ENCODE assay signal across 21 cellular contexts in genomic region chr5:97135868-97136267, GRCh38. TPM values are rescaled to one million over a fixed set of nuclear protein-coding genes. Genes with fewer than 3 reads are reported as not detected.
DNase-seq lines count a peak whose midpoint lies in the region; ATAC-seq and TF ChIP-seq lines count a peak whose summit lies in the region.
"Had no signal": no experiment of that assay in that cellular context is flagged by ENCODE, and none has a peak within 500 bp of the region (broad histone marks: within the 10 kb centered on the region; RNA-seq: fewer than 3 reads in every experiment).

No MANE protein-coding gene starts in this region.

- peaks cover 16% of the 10 kb centered on the region for H3K27me3 Mint-ChIP-seq in activated T-cell treated with anti-CD3 and anti-CD28 coated beads, Interleukin-2, amount 50 U/mL, for 72 hours (ENCODE audit: low read depth)
- H3K27me3 Mint-ChIP-seq in T-helper 2 cell treated with Interferon-gamma antibody and Interleukin-4, amounts not matched to agents 5 μg/mL and 100 μg/mL, for 36 hours (ENCODE audit: low read depth): peaks cover 21% of the 10 kb centered on the region
- H3K27me3 Mint-ChIP-seq in brain: no peaks in the 10 kb centered on the region
- peaks cover 19% of the 10 kb centered on the region for H3K27me3 Mint-ChIP-seq in activated T-helper 2 cell treated with anti-CD3 and anti-CD28 coated beads, Interferon-gamma antibody, Interleukin-2, Interleukin-4, amounts not matched to agents 10 μg/mL and 5 μg/mL and 100 μg/mL, durations not matched to agents 14 hours and 24 hours and 36 hours (ENCODE audit: low read depth)

- intact Hi-C loops in activated T-helper 2 cell treated with anti-CD3 and anti-CD28 coated beads, Interferon-gamma antibody, Interleukin-2, Interleukin-4, amounts not matched to agents 10 μg/mL and 5 μg/mL and 100 μg/mL, durations not matched to agents 14 hours and 24 hours and 36 hours (cut with micrococcal nuclease): loop anchor here (2.0 to 5.0 kb wide), 2 partner anchors 41 to 204 kb away; no protein-coding TSS in a partner anchor

- TF ChIP-seq CTCF in brain (conservative IDR thresholded peaks at IDR 0.05): no peak

- ATAC-seq in activated T-cell treated with anti-CD3 and anti-CD28 coated beads, Interleukin-2, amount 50 U/mL, for 72 hours (replicated peaks in 1 of 2): peak; percentile 96 to 99
- ATAC-seq in stimulated activated effector memory CD8-positive, alpha-beta T cell treated with anti-CD3 and anti-CD28 coated beads, Interleukin-12 subunit alpha, Interleukin-12 subunit beta, amount 100 ng/mL, for 72 hours: peak; percentile 99
- ATAC-seq in GM19395 (IDR thresholded peaks at IDR 0.05; ENCODE audit: unreplicated experiment) (no peak), GM21447 (IDR thresholded peaks at IDR 0.05; ENCODE audit: unreplicated experiment) (no peak)

- H3K36me3 Mint-ChIP-seq in activated T-cell treated with anti-CD3 and anti-CD28 coated beads, Interleukin-2, amount 50 U/mL, for 72 hours (ENCODE audit: insufficient read depth in 2 of 2): no peaks in the 10 kb centered on the region
- H3K36me3 Mint-ChIP-seq in T-helper 2 cell treated with Interferon-gamma antibody and Interleukin-4, amounts not matched to agents 5 μg/mL and 100 μg/mL, for 36 hours (ENCODE audit: low read depth): no peaks in the 10 kb centered on the region
- H3K36me3 Mint-ChIP-seq in brain: no peaks in the 10 kb centered on the region
- H3K36me3 Mint-ChIP-seq in stimulated activated effector memory CD8-positive, alpha-beta T cell treated with anti-CD3 and anti-CD28 coated beads, Interleukin-12 subunit alpha, Interleukin-12 subunit beta, amount 100 ng/mL, for 72 hours: no peaks in the 10 kb centered on the region
- H3K36me3 Mint-ChIP-seq in activated T-helper 2 cell treated with anti-CD3 and anti-CD28 coated beads, Interferon-gamma antibody, Interleukin-2, Interleukin-4, amounts not matched to agents 10 μg/mL and 5 μg/mL and 100 μg/mL, durations not matched to agents 14 hours and 24 hours and 36 hours (ENCODE audit: low read depth): no peaks in the 10 kb centered on the region
- H3K36me3 Mint-ChIP-seq: CD4-positive, alpha-beta memory T cell had no signal

- H3K4me3 Mint-ChIP-seq in activated T-cell treated with anti-CD3 and anti-CD28 coated beads, Interleukin-2, amount 50 U/mL, for 72 hours: no peak overlapping the region
- no peak overlapping the region for H3K4me3 Mint-ChIP-seq in T-helper 2 cell treated with Interferon-gamma antibody and Interleukin-4, amounts not matched to agents 5 μg/mL and 100 μg/mL, for 36 hours
- H3K4me3 Mint-ChIP-seq in brain: peak overlapping the region in 2 of 5 experiments; percentile 14 to 20
- no peak overlapping the region for H3K4me3 Mint-ChIP-seq in stimulated activated effector memory CD8-positive, alpha-beta T cell treated with anti-CD3 and anti-CD28 coated beads, Interleukin-12 subunit alpha, Interleukin-12 subunit beta, amount 100 ng/mL, for 72 hours
- no peak overlapping the region for H3K4me3 Mint-ChIP-seq in activated T-helper 2 cell treated with anti-CD3 and anti-CD28 coated beads, Interferon-gamma antibody, Interleukin-2, Interleukin-4, amounts not matched to agents 10 μg/mL and 5 μg/mL and 100 μg/mL, durations not matched to agents 14 hours and 24 hours and 36 hours (ENCODE audit: low read depth)
- H3K4me3 Mint-ChIP-seq: CD4-positive, alpha-beta memory T cell had no signal

- no peaks in the 10 kb centered on the region for H3K9me3 Mint-ChIP-seq in activated T-cell treated with anti-CD3 and anti-CD28 coated beads, Interleukin-2, amount 50 U/mL, for 72 hours
- no peaks in the 10 kb centered on the region for H3K9me3 Mint-ChIP-seq in T-helper 2 cell treated with Interferon-gamma antibody and Interleukin-4, amounts not matched to agents 5 μg/mL and 100 μg/mL, for 36 hours
- H3K9me3 Mint-ChIP-seq in brain: no peaks in the 10 kb centered on the region
- no peaks in the 10 kb centered on the region for H3K9me3 Mint-ChIP-seq in stimulated activated effector memory CD8-positive, alpha-beta T cell treated with anti-CD3 and anti-CD28 coated beads, Interleukin-12 subunit alpha, Interleukin-12 subunit beta, amount 100 ng/mL, for 72 hours
- no peaks in the 10 kb centered on the region for H3K9me3 Mint-ChIP-seq in activated T-helper 2 cell treated with anti-CD3 and anti-CD28 coated beads, Interferon-gamma antibody, Interleukin-2, Interleukin-4, amounts not matched to agents 10 μg/mL and 5 μg/mL and 100 μg/mL, durations not matched to agents 14 hours and 24 hours and 36 hours
- H3K9me3 Mint-ChIP-seq: CD4-positive, alpha-beta memory T cell had no signal

- H3K4me1 Mint-ChIP-seq in activated T-cell treated with anti-CD3 and anti-CD28 coated beads, Interleukin-2, amount 50 U/mL, for 72 hours (ENCODE audit: low read depth): peaks cover 15% of the 10 kb centered on the region
- peaks cover 21% of the 10 kb centered on the region for H3K4me1 Mint-ChIP-seq in T-helper 2 cell treated with Interferon-gamma antibody and Interleukin-4, amounts not matched to agents 5 μg/mL and 100 μg/mL, for 36 hours (ENCODE audit: low read depth)
- peaks cover 73% of the 10 kb centered on the region for H3K4me1 Mint-ChIP-seq in brain
- H3K4me1 Mint-ChIP-seq in stimulated activated effector memory CD8-positive, alpha-beta T cell treated with anti-CD3 and anti-CD28 coated beads, Interleukin-12 subunit alpha, Interleukin-12 subunit beta, amount 100 ng/mL, for 72 hours: no peaks in the 10 kb centered on the region
- peaks cover 21% of the 10 kb centered on the region for H3K4me1 Mint-ChIP-seq in activated T-helper 2 cell treated with anti-CD3 and anti-CD28 coated beads, Interferon-gamma antibody, Interleukin-2, Interleukin-4, amounts not matched to agents 10 μg/mL and 5 μg/mL and 100 μg/mL, durations not matched to agents 14 hours and 24 hours and 36 hours (ENCODE audit: low read depth)

- peak; percentile 40 to 45 for DNase-seq in activated T-cell treated with anti-CD3 and anti-CD28 coated beads, Interleukin-2, amount 50 U/mL, for 72 hours
- no peak for DNase-seq in activated T-cell treated with anti-CD3 and anti-CD28 coated beads, Interleukin-2, amount 50 U/mL, for 1 hour
- peak; percentile 40 for DNase-seq in T-helper 2 cell treated with Interferon-gamma antibody and Interleukin-4, amounts not matched to agents 5 μg/mL and 100 μg/mL, for 36 hours (ENCODE audit: low spot score)
- DNase-seq in stimulated activated effector memory CD8-positive, alpha-beta T cell treated with anti-CD3 and anti-CD28 coated beads, Interleukin-12 subunit alpha, Interleukin-12 subunit beta, amount 100 ng/mL, for 72 hours (ENCODE audit: low spot score in 2 of 2): peak in 1 of 2 donors; percentile 61
- DNase-seq in activated T-helper 2 cell treated with anti-CD3 and anti-CD28 coated beads, Interferon-gamma antibody, Interleukin-2, Interleukin-4, amounts not matched to agents 10 μg/mL and 5 μg/mL and 100 μg/mL, durations not matched to agents 14 hours and 24 hours and 36 hours (ENCODE audit: low spot score): no peak
- DNase-seq: CD4-positive, alpha-beta memory T cell; DMS153; GF-D8; Kasumi-1; MG63; NCI-H1048; NCI-H1436 treated with DMSO at 0.1 percent for 48 hours; NCI-H2029 treated with DMSO at 0.1 percent for 48 hours; NCI-H2171; NK-92 treated with Interleukin-12 subunit alpha and Interleukin-12 subunit beta, amount 100 ng/mL, for 24 hours; Peyer's patch had no signal

- no peak overlapping the region for H3K27ac Mint-ChIP-seq in activated T-cell treated with anti-CD3 and anti-CD28 coated beads, Interleukin-2, amount 50 U/mL, for 72 hours
- H3K27ac Mint-ChIP-seq in T-helper 2 cell treated with Interferon-gamma antibody and Interleukin-4, amounts not matched to agents 5 μg/mL and 100 μg/mL, for 36 hours: no peak overlapping the region
- H3K27ac Mint-ChIP-seq in brain: peak overlapping the region in 3 of 5 experiments; percentile 77 to 79 (median 78)
- H3K27ac Mint-ChIP-seq in stimulated activated effector memory CD8-positive, alpha-beta T cell treated with anti-CD3 and anti-CD28 coated beads, Interleukin-12 subunit alpha, Interleukin-12 subunit beta, amount 100 ng/mL, for 72 hours: no peak overlapping the region
- no peak overlapping the region for H3K27ac Mint-ChIP-seq in activated T-helper 2 cell treated with anti-CD3 and anti-CD28 coated beads, Interferon-gamma antibody, Interleukin-2, Interleukin-4, amounts not matched to agents 10 μg/mL and 5 μg/mL and 100 μg/mL, durations not matched to agents 14 hours and 24 hours and 36 hours
- H3K27ac Mint-ChIP-seq: CD4-positive, alpha-beta memory T cell had no signal

RNA-seq across cellular contexts. Expression of gene LIX1, which starts 6.5 kb away (rescaled TPM):
- total RNA-seq in activated T-cell treated with anti-CD3 and anti-CD28 coated beads, Interleukin-2, amount 50 U/mL, for 72 hours: not detected
- 3.0 TPM for polyA plus RNA-seq in brain (ENCODE audit: insufficient read depth, low read depth, low replicate concordance)
- total RNA-seq in activated T-helper 2 cell treated with anti-CD3 and anti-CD28 coated beads, Interferon-gamma antibody, Interleukin-2, Interleukin-4, amounts not matched to agents 10 μg/mL and 5 μg/mL and 100 μg/mL, durations not matched to agents 14 hours and 24 hours and 36 hours: not detected in 2 replicates
- total RNA-seq: A673; CD4-positive, alpha-beta memory T cell; Daoy had no signal
- polyA plus RNA-seq: CD4-positive, alpha-beta memory T cell had no signal

RNA-seq across cellular contexts. Expression of gene RIOK2, which starts 47.2 kb away (rescaled TPM):
- total RNA-seq in activated T-cell treated with anti-CD3 and anti-CD28 coated beads, Interleukin-2, amount 50 U/mL, for 72 hours: 10 to 100 TPM; 25.2 to 38.0 TPM
- polyA plus RNA-seq in brain (ENCODE audit: insufficient read depth, low read depth, low replicate concordance): 5.2 TPM
- total RNA-seq in activated T-helper 2 cell treated with anti-CD3 and anti-CD28 coated beads, Interferon-gamma antibody, Interleukin-2, Interleukin-4, amounts not matched to agents 10 μg/mL and 5 μg/mL and 100 μg/mL, durations not matched to agents 14 hours and 24 hours and 36 hours: 28.1 and 30.5 TPM in 2 replicates

Comparison
In these comparisons a context has a peak if more than half of its experiments do, and no peak if none do; other contexts are left out.
1. DNase-seq: peak in activated T-cell treated with anti-CD3 and anti-CD28 coated beads, Interleukin-2, amount 50 U/mL, for 72 hours (2 of 2) and T-helper 2 cell treated with Interferon-gamma antibody and Interleukin-4, amounts not matched to agents 5 μg/mL and 100 μg/mL, for 36 hours (single experiment); none in activated T-cell treated with anti-CD3 and anti-CD28 coated beads, Interleukin-2, amount 50 U/mL, for 1 hour (single experiment) and activated T-helper 2 cell treated with anti-CD3 and anti-CD28 coated beads, Interferon-gamma antibody, Interleukin-2, Interleukin-4, amounts not matched to agents 10 μg/mL and 5 μg/mL and 100 μg/mL, durations not matched to agents 14 hours and 24 hours and 36 hours (single experiment).
2. ATAC-seq: peak in activated T-cell treated with anti-CD3 and anti-CD28 coated beads, Interleukin-2, amount 50 U/mL, for 72 hours (2 of 2) and stimulated activated effector memory CD8-positive, alpha-beta T cell treated with anti-CD3 and anti-CD28 coated beads, Interleukin-12 subunit alpha, Interleukin-12 subunit beta, amount 100 ng/mL, for 72 hours (single experiment); none in GM19395 (single experiment) and GM21447 (single experiment).
3. H3K27ac Mint-ChIP-seq: peak in brain (3 of 5); none in activated T-cell treated with anti-CD3 and anti-CD28 coated beads, Interleukin-2, amount 50 U/mL, for 72 hours (single experiment), T-helper 2 cell treated with Interferon-gamma antibody and Interleukin-4, amounts not matched to agents 5 μg/mL and 100 μg/mL, for 36 hours (single experiment), stimulated activated effector memory CD8-positive, alpha-beta T cell treated with anti-CD3 and anti-CD28 coated beads, Interleukin-12 subunit alpha, Interleukin-12 subunit beta, amount 100 ng/mL, for 72 hours (single experiment) and activated T-helper 2 cell treated with anti-CD3 and anti-CD28 coated beads, Interferon-gamma antibody, Interleukin-2, Interleukin-4, amounts not matched to agents 10 μg/mL and 5 μg/mL and 100 μg/mL, durations not matched to agents 14 hours and 24 hours and 36 hours (single experiment).